Comparison of ENCODE assay signal across 23 cellular contexts in genomic region chr17:71109697-71110096, GRCh38.
"Had no signal": no experiment of that assay in that cellular context is flagged by ENCODE, and none has a peak within 500 bp of the region (broad histone marks: within the 10 kb centered on the region; RNA-seq: fewer than 3 reads in every experiment).

No MANE protein-coding gene starts in this region.

- H3K4me3 ChIP-seq: coronary artery, lung, mucosa of descending colon, right atrium auricular region, sigmoid colon, stomach, thyroid gland, vagina had no signal

- H3K9ac ChIP-seq: parathyroid adenoma had no signal

- H3K27me3 Mint-ChIP-seq: effector memory CD8-positive, alpha-beta T cell; naive B cell; natural killer cell treated with Interleukin-12 subunit alpha and Interleukin-12 subunit beta and Interleukin-15 and Interleukin-18, amount 100 ng/mL, for 72 hours had no signal

- H3K36me3 Mint-ChIP-seq: naive B cell; stimulated activated effector memory CD8-positive, alpha-beta T cell treated with anti-CD3 and anti-CD28 coated beads, Interleukin-12 subunit alpha, Interleukin-12 subunit beta, amount 100 ng/mL, for 72 hours had no signal

- ATAC-seq: effector memory CD8-positive, alpha-beta T cell; mucosa of descending colon; natural killer cell treated with Interleukin-12 subunit alpha and Interleukin-12 subunit beta and Interleukin-15 and Interleukin-18, amount 100 ng/mL, for 72 hours; stimulated activated effector memory CD8-positive, alpha-beta T cell treated with anti-CD3 and anti-CD28 coated beads, Interleukin-12 subunit alpha, Interleukin-12 subunit beta, amount 100 ng/mL, for 72 hours had no signal

- DNase-seq: effector memory CD8-positive, alpha-beta T cell; erythroblast; hypothalamus; immature natural killer cell; mucosa of descending colon; naive B cell; sigmoid colon; stimulated activated CD4-positive, alpha-beta T cell treated with anti-CD3 and anti-CD28 coated beads, Interleukin-2, amount 100 ng/mL, for 24 hours; stimulated activated CD4-positive, alpha-beta T cell treated with anti-CD3 and anti-CD28 coated beads, Interleukin-4, amount 100 ng/mL, for 24 hours; stimulated activated naive CD4-positive, alpha-beta T cell treated with Interleukin-2 at 50 U/mL for 16 hours; stomach; thyroid gland had no signal

- H3K27ac ChIP-seq: coronary artery, parathyroid adenoma, right atrium auricular region, sigmoid colon, stomach, vagina had no signal

- H3K36me3 ChIP-seq: right atrium auricular region, sigmoid colon, stomach, thyroid gland, vagina had no signal

- H3K27me3 ChIP-seq: right atrium auricular region, sigmoid colon, stomach, thyroid gland, vagina had no signal

- H3K4me1 ChIP-seq: parathyroid adenoma, right atrium auricular region, sigmoid colon, vagina had no signal

- H3K9me3 ChIP-seq: mucosa of descending colon, right atrium auricular region, sigmoid colon, stomach, thyroid gland, vagina had no signal

- H2AFZ ChIP-seq: parathyroid adenoma had no signal

- H3K4me3 Mint-ChIP-seq: effector memory CD8-positive, alpha-beta T cell; immature natural killer cell; mesothelial cell of epicardium; naive B cell; natural killer cell treated with Interleukin-12 subunit alpha and Interleukin-12 subunit beta and Interleukin-15 and Interleukin-18, amount 100 ng/mL, for 72 hours; neural crest cell; stimulated activated effector memory CD8-positive, alpha-beta T cell treated with anti-CD3 and anti-CD28 coated beads, Interleukin-12 subunit alpha, Interleukin-12 subunit beta, amount 100 ng/mL, for 72 hours had no signal

- FAIRE-seq: frontal cortex had no signal

- H3K27ac Mint-ChIP-seq: effector memory CD8-positive, alpha-beta T cell; immature natural killer cell; mesothelial cell of epicardium; naive B cell; natural killer cell treated with Interleukin-12 subunit alpha and Interleukin-12 subunit beta and Interleukin-15 and Interleukin-18, amount 100 ng/mL, for 72 hours; progenitor cell of endocrine pancreas; stimulated activated effector memory CD8-positive, alpha-beta T cell treated with anti-CD3 and anti-CD28 coated beads, Interleukin-12 subunit alpha, Interleukin-12 subunit beta, amount 100 ng/mL, for 72 hours had no signal

- H3K4me1 Mint-ChIP-seq: immature natural killer cell; naive B cell; stimulated activated effector memory CD8-positive, alpha-beta T cell treated with anti-CD3 and anti-CD28 coated beads, Interleukin-12 subunit alpha, Interleukin-12 subunit beta, amount 100 ng/mL, for 72 hours had no signal

- H3K79me2 ChIP-seq: parathyroid adenoma had no signal
